In genomic region chr6:168615837-168616236, GRCh38 we compare ENCODE assay signal across 19 cellular contexts.
DNase-seq lines count a peak whose midpoint lies in the region; FAIRE-seq and TF ChIP-seq lines count a peak whose summit lies in the region.
"Had no signal": no experiment of that assay in that cellular context is flagged by ENCODE, and none has a peak within 500 bp of the region (broad histone marks: within the 10 kb centered on the region; RNA-seq: fewer than 3 reads in every experiment).

No MANE protein-coding gene starts in this region.

- peaks cover 14% of the 10 kb centered on the region for H3K9me3 Mint-ChIP-seq in Calu3 (ENCODE audit: low read depth, unreplicated experiment)
- peaks cover 17% of the 10 kb centered on the region for H3K9me3 Mint-ChIP-seq in activated CD4-positive, alpha-beta T cell treated with anti-CD3 and anti-CD28 coated beads, Interleukin-2, amount 10 ng/mL, durations not matched to agents 24 days and 14 days

- H3K36me3 ChIP-seq in sigmoid colon, result no peaks in the 10 kb centered on the region
- H3K36me3 ChIP-seq: BLaER1 treated with 17β-estradiol and CSF1 and Interleukin-3, amounts not matched to agents 10 nM and 100 nM had no signal

- CTCF ChIA-PET in Calu3 (lab: Charles Lee), result interaction anchor here (0.7 kb wide), 1 partner anchor 262 kb away, joined by 4 read pairs; no protein-coding TSS in a partner anchor

- no peak for TF ChIP-seq EP300 in sigmoid colon (IDR thresholded peaks at IDR 0.05)

- no peak for TF ChIP-seq CTCF in Calu3 (IDR thresholded peaks at IDR 0.05; ENCODE audit: unreplicated experiment)
- TF ChIP-seq CTCF in VCaP (conservative IDR thresholded peaks at IDR 0.05), result no peak
- TF ChIP-seq CTCF in sigmoid colon (IDR thresholded peaks at IDR 0.05), result no peak

- peak overlapping the region; percentile 1 for H3K27ac Mint-ChIP-seq in Calu3 (ENCODE audit: unreplicated experiment)
- no peak overlapping the region for H3K27ac Mint-ChIP-seq in activated CD4-positive, alpha-beta T cell treated with anti-CD3 and anti-CD28 coated beads, Interleukin-2, amount 10 ng/mL, durations not matched to agents 24 days and 14 days

- BruUV-seq in Calu3 (replicated peaks; lab: Mats Ljungman, UMichigan), result no TSS peak

- intact Hi-C loops in Calu3 (cut with micrococcal nuclease; ENCODE audit: unreplicated experiment) (loop anchor here (5.0 kb wide), 2 partner anchors 71 to 96 kb away; no protein-coding TSS in a partner anchor), sigmoid colon (cut with DNase I) (no loop called here)
- intact Hi-C loops in activated CD4-positive, alpha-beta T cell treated with anti-CD3 and anti-CD28 coated beads, Interleukin-2, amount 10 ng/mL, durations not matched to agents 24 days and 14 days (cut with micrococcal nuclease), result no loop called here

- 78 to 84% methylated on average over 6 of the region's 6 CpGs for WGBS in sigmoid colon, 2 donors

- H3K36me3 Mint-ChIP-seq in Calu3 (ENCODE audit: insufficient read depth, unreplicated experiment), result peaks cover 8% of the 10 kb centered on the region
- H3K36me3 Mint-ChIP-seq in activated CD4-positive, alpha-beta T cell treated with anti-CD3 and anti-CD28 coated beads, Interleukin-2, amount 10 ng/mL, durations not matched to agents 24 days and 14 days (ENCODE audit: low read depth), result peaks cover 2% of the 10 kb centered on the region
- H3K36me3 Mint-ChIP-seq: CD8-positive, alpha-beta memory T cell had no signal

- H3K27ac ChIP-seq in VCaP, result peak overlapping the region; percentile 88
- H3K27ac ChIP-seq in sigmoid colon, result no peak overlapping the region
- H3K27ac ChIP-seq: BLaER1 treated with 17β-estradiol and CSF1 and Interleukin-3, amounts not matched to agents 10 nM and 100 nM; PC-9; RWPE1 had no signal

- H3K4me1 ChIP-seq in sigmoid colon, result no peaks in the 10 kb centered on the region

- H3K27me3 ChIP-seq in sigmoid colon, result no peaks in the 10 kb centered on the region
- H3K27me3 ChIP-seq: BLaER1 treated with 17β-estradiol and CSF1 and Interleukin-3, amounts not matched to agents 10 nM and 100 nM had no signal

- no peaks in the 10 kb centered on the region for H3K27me3 Mint-ChIP-seq in Calu3 (ENCODE audit: unreplicated experiment)
- no peaks in the 10 kb centered on the region for H3K27me3 Mint-ChIP-seq in activated CD4-positive, alpha-beta T cell treated with anti-CD3 and anti-CD28 coated beads, Interleukin-2, amount 10 ng/mL, durations not matched to agents 24 days and 14 days

- H3K9me3 ChIP-seq in sigmoid colon, result no peaks in the 10 kb centered on the region

- no peak overlapping the region for H3K4me3 ChIP-seq in sigmoid colon
- H3K4me3 ChIP-seq: BLaER1 treated with 17β-estradiol and CSF1 and Interleukin-3, amounts not matched to agents 10 nM and 100 nM; PC-9 had no signal

- TF ChIP-seq POLR2A in sigmoid colon (IDR thresholded peaks at IDR 0.05), result no peak

- H3K4me3 Mint-ChIP-seq in Calu3 (ENCODE audit: low read depth, unreplicated experiment), result no peak overlapping the region
- H3K4me3 Mint-ChIP-seq in activated CD4-positive, alpha-beta T cell treated with anti-CD3 and anti-CD28 coated beads, Interleukin-2, amount 10 ng/mL, durations not matched to agents 24 days and 14 days, result no peak overlapping the region
- H3K4me3 Mint-ChIP-seq: CD8-positive, alpha-beta memory T cell had no signal

- DNase-seq in Calu3 (no peak), NCI-H1092 (lab: John Stamatoyannopoulos, UW) (peak; percentile 15), sigmoid colon (peak; percentile 26), NCI-H345 (lab: John Stamatoyannopoulos, UW) (no peak), GM19239 (ENCODE audit: insufficient read length, low spot score) (no peak)
- no peak for DNase-seq in activated CD4-positive, alpha-beta T cell treated with anti-CD3 and anti-CD28 coated beads, Interleukin-2, amount 10 ng/mL, durations not matched to agents 24 days and 14 days
- DNase-seq: CD8-positive, alpha-beta memory T cell; GDM1; NCI-H1105 treated with DMSO at 0.1 percent for 48 hours; NCI-H187; NCI-H2171; NCI-H82; PC-9; SIG-M5; T-helper 1 cell had no signal

- peaks cover 36% of the 10 kb centered on the region for H3K4me1 Mint-ChIP-seq in Calu3 (ENCODE audit: low read depth, unreplicated experiment)
- no peaks in the 10 kb centered on the region for H3K4me1 Mint-ChIP-seq in activated CD4-positive, alpha-beta T cell treated with anti-CD3 and anti-CD28 coated beads, Interleukin-2, amount 10 ng/mL, durations not matched to agents 24 days and 14 days

- no peak for FAIRE-seq in GM19239 (lab: Jason Lieb, UNC)
- FAIRE-seq: H1 had no signal

Comparison
In these comparisons a context has a peak if more than half of its experiments do, and no peak if none do; other contexts are left out.
1. DNase-seq: peak in NCI-H1092 (single experiment) and sigmoid colon (single experiment); none in Calu3 (single experiment), activated CD4-positive, alpha-beta T cell treated with anti-CD3 and anti-CD28 coated beads, Interleukin-2, amount 10 ng/mL, durations not matched to agents 24 days and 14 days (single experiment), NCI-H345 (single experiment) and GM19239 (single experiment).